11 cellular contexts compared by ENCODE assay signal in the genomic region with DNA sequence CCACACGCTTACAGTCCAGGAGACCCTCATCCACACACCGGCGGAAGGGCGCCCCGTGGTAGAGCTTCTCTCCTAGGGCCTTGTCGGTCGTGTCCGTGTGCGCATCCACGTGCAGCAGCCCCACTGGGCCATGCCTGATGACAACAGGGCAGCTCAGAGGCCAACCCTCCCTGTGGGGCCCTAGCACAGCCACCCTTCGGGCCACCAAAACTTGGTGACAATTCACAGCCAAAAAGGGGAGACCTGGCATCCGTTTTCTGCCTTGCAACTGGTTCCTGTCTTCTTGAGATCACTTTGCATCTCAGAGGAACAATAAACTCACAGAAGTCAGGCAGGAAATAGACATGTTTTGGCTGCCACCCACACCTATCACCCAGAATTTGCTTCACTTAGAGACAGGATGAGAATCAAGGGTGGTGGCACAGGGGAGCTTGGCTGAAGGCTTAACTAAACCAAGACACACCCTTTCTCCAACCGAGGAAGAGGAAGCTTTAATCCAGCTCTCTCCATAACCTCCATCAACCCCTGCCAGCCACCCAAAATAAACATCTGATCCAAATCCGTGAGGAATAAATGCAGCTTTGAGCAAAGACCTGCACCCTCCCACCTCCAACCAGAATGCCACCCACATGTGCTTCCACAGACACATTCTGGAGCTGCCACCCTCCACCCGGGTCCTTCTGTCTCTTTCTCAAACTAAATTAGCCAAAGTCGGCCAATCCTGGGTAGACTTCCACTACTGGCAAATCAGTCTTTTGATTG. TPM values are rescaled to one million over a fixed set of nuclear protein-coding genes. Genes with fewer than 3 reads are reported as not detected.
DNase-seq lines count a peak whose midpoint lies in the region; ATAC-seq and TF ChIP-seq lines count a peak whose summit lies in the region.
"Had no signal": no experiment of that assay in that cellular context is flagged by ENCODE, and none has a peak within 500 bp of the region (broad histone marks: within the 10 kb centered on the region; RNA-seq: fewer than 3 reads in every experiment).

No MANE protein-coding gene starts in this region.

- no peaks in the 10 kb centered on the region for H3K27me3 ChIP-seq in testis
- H3K27me3 ChIP-seq in lower lobe of right lung (ENCODE audit: low read depth): peaks cover 4% of the 10 kb centered on the region
- H3K27me3 ChIP-seq: SJCRH30 had no signal

- DNase-seq in GM10248 (ENCODE audit: extremely low spot score): peak; percentile 57
- peak; percentile 23 for DNase-seq in activated T-helper 2 cell treated with anti-CD3 and anti-CD28 coated beads, Interferon-gamma antibody, Interleukin-2, Interleukin-4, amounts not matched to agents 10 μg/mL and 5 μg/mL and 100 μg/mL, durations not matched to agents 14 hours and 24 hours and 36 hours (ENCODE audit: low spot score)
- peak; percentile 11 to 79 (median 48) for DNase-seq in naive thymus-derived CD8-positive, alpha-beta T cell
- no peak for DNase-seq in NCI-H1105 (lab: John Stamatoyannopoulos, UW)
- no peak for DNase-seq in NAMALWA (ENCODE audit: low spot score)
- no peak for DNase-seq in testis
- no peak for DNase-seq in lower lobe of right lung
- DNase-seq: tibial artery had no signal

- TF ChIP-seq CTCF in GM10248 (IDR thresholded peaks at IDR 0.05; ENCODE audit: control extremely low read depth, extremely low read depth, low read depth, missing control alignments) (no peak), testis (IDR thresholded peaks at IDR 0.05) (no peak), lower lobe of right lung (IDR thresholded peaks at IDR 0.05) (no peak)

- POLR2A ChIA-PET in GM10248 (lab: Yijun Ruan, JAX): interaction anchor here (0.7 kb wide), 1 partner anchor 27 kb away, joined by 6 read pairs; no protein-coding TSS in a partner anchor
- POLR2A ChIA-PET in naive thymus-derived CD8-positive, alpha-beta T cell (lab: Charles Lee): interaction anchor here (0.6 to 3.6 kb wide), 10 partner anchors 8 to 268 kb away, joined by 3 to 37 read pairs (median 6); partner anchors contain the start of genes DDI2, DNAJC16 and SPEN

- H3K27ac Mint-ChIP-seq in IgD-negative memory B cell: peak overlapping the region; percentile 89 to 94 (median 91)
- peak overlapping the region; percentile 93 for H3K27ac Mint-ChIP-seq in activated T-helper 2 cell treated with anti-CD3 and anti-CD28 coated beads, Interferon-gamma antibody, Interleukin-2, Interleukin-4, amounts not matched to agents 10 μg/mL and 5 μg/mL and 100 μg/mL, durations not matched to agents 14 hours and 24 hours and 36 hours
- peak overlapping the region; percentile 95 to 98 (median 97) for H3K27ac Mint-ChIP-seq in naive thymus-derived CD8-positive, alpha-beta T cell

- WGBS in testis, 2 donors: 85 to 91% methylated on average over 10 to 16 of the region's 16 CpGs

- H3K4me3 Mint-ChIP-seq in IgD-negative memory B cell: peak overlapping the region; percentile 17 to 94 (median 64)
- peak overlapping the region; percentile 56 for H3K4me3 Mint-ChIP-seq in activated T-helper 2 cell treated with anti-CD3 and anti-CD28 coated beads, Interferon-gamma antibody, Interleukin-2, Interleukin-4, amounts not matched to agents 10 μg/mL and 5 μg/mL and 100 μg/mL, durations not matched to agents 14 hours and 24 hours and 36 hours (ENCODE audit: low read depth)
- peak overlapping the region; percentile 60 to 82 (median 74) for H3K4me3 Mint-ChIP-seq in naive thymus-derived CD8-positive, alpha-beta T cell
- H3K4me3 Mint-ChIP-seq: brain had no signal

- H3K9me3 ChIP-seq in testis (no peaks in the 10 kb centered on the region), lower lobe of right lung (no peaks in the 10 kb centered on the region)
- H3K9me3 ChIP-seq: SJCRH30, tibial artery had no signal

- H3K27me3 Mint-ChIP-seq in IgD-negative memory B cell: no peaks in the 10 kb centered on the region
- no peaks in the 10 kb centered on the region for H3K27me3 Mint-ChIP-seq in activated T-helper 2 cell treated with anti-CD3 and anti-CD28 coated beads, Interferon-gamma antibody, Interleukin-2, Interleukin-4, amounts not matched to agents 10 μg/mL and 5 μg/mL and 100 μg/mL, durations not matched to agents 14 hours and 24 hours and 36 hours (ENCODE audit: low read depth)
- H3K27me3 Mint-ChIP-seq in naive thymus-derived CD8-positive, alpha-beta T cell: no peaks in the 10 kb centered on the region

- no peaks in the 10 kb centered on the region for H3K9me3 Mint-ChIP-seq in IgD-negative memory B cell
- no peaks in the 10 kb centered on the region for H3K9me3 Mint-ChIP-seq in activated T-helper 2 cell treated with anti-CD3 and anti-CD28 coated beads, Interferon-gamma antibody, Interleukin-2, Interleukin-4, amounts not matched to agents 10 μg/mL and 5 μg/mL and 100 μg/mL, durations not matched to agents 14 hours and 24 hours and 36 hours
- no peaks in the 10 kb centered on the region for H3K9me3 Mint-ChIP-seq in naive thymus-derived CD8-positive, alpha-beta T cell
- H3K9me3 Mint-ChIP-seq: brain had no signal

- peaks cover 2% of the 10 kb centered on the region for H3K4me1 ChIP-seq in testis
- peaks cover 11% of the 10 kb centered on the region for H3K4me1 ChIP-seq in lower lobe of right lung

- H3K4me3 ChIP-seq in testis (no peak overlapping the region), lower lobe of right lung (no peak overlapping the region)
- H3K4me3 ChIP-seq: SJCRH30, tibial artery had no signal

- CTCF ChIA-PET in GM10248 (lab: Yijun Ruan, JAX): interaction anchor here (1.4 kb wide), 1 partner anchor 38 kb away, joined by 4 read pairs; the partner anchor contains the start of gene DDI2

- peak; percentile 90 to 97 for ATAC-seq in naive thymus-derived CD8-positive, alpha-beta T cell
- no peak for ATAC-seq in lower lobe of right lung

- no peak overlapping the region for H3K27ac ChIP-seq in testis
- H3K27ac ChIP-seq in lower lobe of right lung: no peak overlapping the region
- H3K27ac ChIP-seq: SJCRH30, tibial artery had no signal

- H3K36me3 Mint-ChIP-seq in IgD-negative memory B cell: peaks cover 5% of the 10 kb centered on the region
- H3K36me3 Mint-ChIP-seq in activated T-helper 2 cell treated with anti-CD3 and anti-CD28 coated beads, Interferon-gamma antibody, Interleukin-2, Interleukin-4, amounts not matched to agents 10 μg/mL and 5 μg/mL and 100 μg/mL, durations not matched to agents 14 hours and 24 hours and 36 hours (ENCODE audit: low read depth): peaks cover 46% of the 10 kb centered on the region
- H3K36me3 Mint-ChIP-seq in naive thymus-derived CD8-positive, alpha-beta T cell: peaks cover 0 to 15% (median 3%) of the 10 kb centered on the region in 3 donors

- intact Hi-C loops in activated T-helper 2 cell treated with anti-CD3 and anti-CD28 coated beads, Interferon-gamma antibody, Interleukin-2, Interleukin-4, amounts not matched to agents 10 μg/mL and 5 μg/mL and 100 μg/mL, durations not matched to agents 14 hours and 24 hours and 36 hours (cut with micrococcal nuclease): no loop called here
- intact Hi-C loops in testis (cut with DNase I; ENCODE audit: low total_unique reads): no loop called here
- intact Hi-C loops in lower lobe of right lung (cut with DNase I): no loop called here

- no peak for TF ChIP-seq POLR2A in testis (IDR thresholded peaks at IDR 0.05)

- H3K36me3 ChIP-seq in testis (ENCODE audit: low read depth, missing control alignments) (no peaks in the 10 kb centered on the region), lower lobe of right lung (no peaks in the 10 kb centered on the region)
- H3K36me3 ChIP-seq: SJCRH30 had no signal

- peaks cover 27 to 29% (median 27%) of the 10 kb centered on the region in 3 donors for H3K4me1 Mint-ChIP-seq in IgD-negative memory B cell
- H3K4me1 Mint-ChIP-seq in activated T-helper 2 cell treated with anti-CD3 and anti-CD28 coated beads, Interferon-gamma antibody, Interleukin-2, Interleukin-4, amounts not matched to agents 10 μg/mL and 5 μg/mL and 100 μg/mL, durations not matched to agents 14 hours and 24 hours and 36 hours (ENCODE audit: low read depth): peaks cover 30% of the 10 kb centered on the region
- H3K4me1 Mint-ChIP-seq in naive thymus-derived CD8-positive, alpha-beta T cell: peaks cover 20 to 61% (median 48%) of the 10 kb centered on the region in 4 donors

RNA-seq across cellular contexts. Expression of gene AGMAT, which starts 5.7 kb away (rescaled TPM):
- polyA plus RNA-seq in IgD-negative memory B cell (11.8 TPM), testis (ENCODE audit: insufficient read depth, low read depth, low replicate concordance) (1.8 TPM)
- 30.1 and 32.5 TPM in 2 replicates for total RNA-seq in activated T-helper 2 cell treated with anti-CD3 and anti-CD28 coated beads, Interferon-gamma antibody, Interleukin-2, Interleukin-4, amounts not matched to agents 10 μg/mL and 5 μg/mL and 100 μg/mL, durations not matched to agents 14 hours and 24 hours and 36 hours
- 10 to 100 TPM; 11.0 to 11.3 TPM for total RNA-seq in naive thymus-derived CD8-positive, alpha-beta T cell
- 10 to 100 TPM in 2 of 3 donors, 1 to 10 TPM in 1; 9.0 to 15.5 (median 14.4) TPM for polyA plus RNA-seq in naive thymus-derived CD8-positive, alpha-beta T cell
- total RNA-seq in testis (1 to 10 TPM in 1 of 2 donors, under 1 TPM in 1; 0.99 to 1.5 TPM), lower lobe of right lung (not detected)
- total RNA-seq: SJCRH30 had no signal

RNA-seq across cellular contexts. Expression of gene DDI2, which starts 38.2 kb away (rescaled TPM):
- polyA plus RNA-seq in IgD-negative memory B cell: 6.5 TPM
- 46.4 and 47.7 TPM in 2 replicates for total RNA-seq in activated T-helper 2 cell treated with anti-CD3 and anti-CD28 coated beads, Interferon-gamma antibody, Interleukin-2, Interleukin-4, amounts not matched to agents 10 μg/mL and 5 μg/mL and 100 μg/mL, durations not matched to agents 14 hours and 24 hours and 36 hours
- total RNA-seq in naive thymus-derived CD8-positive, alpha-beta T cell: 10 to 100 TPM; 40.7 to 47.1 TPM
- polyA plus RNA-seq in naive thymus-derived CD8-positive, alpha-beta T cell: 1 to 10 TPM; 4.5 to 6.1 (median 5.0) TPM
- total RNA-seq in testis: 10 to 100 TPM; 45.2 to 54.2 TPM
- polyA plus RNA-seq in testis (ENCODE audit: insufficient read depth, low read depth, low replicate concordance): 9.6 TPM
- 48.8 TPM for total RNA-seq in lower lobe of right lung

RNA-seq across cellular contexts. Expression of gene DNAJC16, which starts 52.5 kb away (rescaled TPM):
- polyA plus RNA-seq in IgD-negative memory B cell (9.9 TPM), testis (ENCODE audit: insufficient read depth, low read depth, low replicate concordance) (19.9 TPM)
- 10.9 and 18.7 TPM in 2 replicates for total RNA-seq in activated T-helper 2 cell treated with anti-CD3 and anti-CD28 coated beads, Interferon-gamma antibody, Interleukin-2, Interleukin-4, amounts not matched to agents 10 μg/mL and 5 μg/mL and 100 μg/mL, durations not matched to agents 14 hours and 24 hours and 36 hours
- 10 to 100 TPM; 24.8 to 30.0 TPM for total RNA-seq in naive thymus-derived CD8-positive, alpha-beta T cell
- 1 to 10 TPM; 5.0 to 9.7 (median 7.1) TPM for polyA plus RNA-seq in naive thymus-derived CD8-positive, alpha-beta T cell
- total RNA-seq in testis (10 to 100 TPM; 24.3 to 32.1 TPM), lower lobe of right lung (23.9 TPM)

RNA-seq across cellular contexts. Expression of gene CASP9, which starts 55.1 kb away (rescaled TPM):
- polyA plus RNA-seq in IgD-negative memory B cell (16.9 TPM), testis (ENCODE audit: insufficient read depth, low read depth, low replicate concordance) (33.8 TPM)
- total RNA-seq in activated T-helper 2 cell treated with anti-CD3 and anti-CD28 coated beads, Interferon-gamma antibody, Interleukin-2, Interleukin-4, amounts not matched to agents 10 μg/mL and 5 μg/mL and 100 μg/mL, durations not matched to agents 14 hours and 24 hours and 36 hours: 18.6 and 19.4 TPM in 2 replicates
- total RNA-seq in naive thymus-derived CD8-positive, alpha-beta T cell: 10 to 100 TPM; 13.4 to 15.9 TPM
- polyA plus RNA-seq in naive thymus-derived CD8-positive, alpha-beta T cell: 1 to 10 TPM; 8.0 to 8.6 (median 8.4) TPM
- total RNA-seq in testis (10 to 100 TPM; 34.8 to 48.5 TPM), lower lobe of right lung (16.4 TPM)

Comparison
In these comparisons a context has a peak if more than half of its experiments do, and no peak if none do; other contexts are left out.
1. DNase-seq: peak in GM10248 (single experiment), activated T-helper 2 cell treated with anti-CD3 and anti-CD28 coated beads, Interferon-gamma antibody, Interleukin-2, Interleukin-4, amounts not matched to agents 10 μg/mL and 5 μg/mL and 100 μg/mL, durations not matched to agents 14 hours and 24 hours and 36 hours (single experiment) and naive thymus-derived CD8-positive, alpha-beta T cell (10 of 10); none in NCI-H1105 (single experiment), NAMALWA (single experiment), testis (single experiment) and lower lobe of right lung (single experiment).
2. ATAC-seq: peak in naive thymus-derived CD8-positive, alpha-beta T cell (2 of 2); none in lower lobe of right lung (0 of 2).
3. RNA of gene AGMAT, which starts 5.7 kb away (total RNA-seq): 30.1 to 32.5 TPM in activated T-helper 2 cell treated with anti-CD3 and anti-CD28 coated beads, Interferon-gamma antibody, Interleukin-2, Interleukin-4, amounts not matched to agents 10 μg/mL and 5 μg/mL and 100 μg/mL, durations not matched to agents 14 hours and 24 hours and 36 hours and 11.0 to 11.3 TPM in naive thymus-derived CD8-positive, alpha-beta T cell; 0.99 to 1.5 TPM in testis and not detected in lower lobe of right lung (single experiment); every median in the first group is over 4 times any median in the second.
4. Peak in every context shown above with its lines, with median percentiles within 50 percentile points of each other: H3K27ac Mint-ChIP-seq and H3K4me3 Mint-ChIP-seq.